22 cellular contexts compared by ENCODE assay signal in the genomic region with DNA sequence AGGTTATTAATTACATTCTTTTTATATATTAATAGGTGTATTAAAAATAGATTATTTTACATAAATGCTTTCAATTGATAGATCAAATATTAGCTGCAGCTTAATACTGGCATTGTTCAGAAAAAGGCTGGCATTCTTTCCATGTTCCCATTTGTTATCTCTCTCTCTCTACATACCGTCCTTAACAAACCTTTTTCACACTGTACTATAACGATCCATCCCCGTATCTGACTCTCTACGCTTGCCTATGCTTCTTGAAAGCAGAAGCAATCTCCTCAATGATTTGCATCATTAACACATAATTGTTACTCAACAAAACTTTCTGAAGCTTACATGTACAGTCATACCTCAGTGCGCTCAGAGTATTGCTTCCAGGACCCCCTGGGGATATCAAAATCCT.
"Had no signal": no experiment of that assay in that cellular context is flagged by ENCODE, and none has a peak within 500 bp of the region (broad histone marks: within the 10 kb centered on the region; RNA-seq: fewer than 3 reads in every experiment).

No MANE protein-coding gene starts in this region.

- H3K4me3 ChIP-seq: cardiac muscle cell, K562 had no signal

- H3K27me3 ChIP-seq: brain microvascular endothelial cell, cardiac muscle cell had no signal

- H3K27ac ChIP-seq: brain microvascular endothelial cell, cardiac muscle cell, VCaP had no signal

- FAIRE-seq: K562 had no signal

- ATAC-seq: activated CD8-positive, alpha-beta T cell treated with anti-CD3 and anti-CD28 coated beads for 36 hours; activated T-cell treated with anti-CD3 and anti-CD28 coated beads, Interleukin-2, amount 50 U/mL, for 72 hours; K562; T-helper 17 cell had no signal

- H3K36me3 ChIP-seq: brain microvascular endothelial cell, cardiac muscle cell had no signal

- DNase-seq: activated CD4-positive, CD25-positive, alpha-beta regulatory T cell; activated CD8-positive, alpha-beta memory T cell treated with anti-CD3 and anti-CD28 coated beads, Interleukin-2, amount 50 U/mL, for 4 hours; activated CD8-positive, alpha-beta T cell treated with anti-CD3 and anti-CD28 coated beads for 36 hours; activated gamma-delta T cell treated with Interleukin-2 at 50 U/mL for 16 hours; activated naive CD4-positive, alpha-beta T cell treated with anti-CD3 and anti-CD28 coated beads, Interleukin-2, amount 10 ng/mL, durations not matched to agents 7 days and 5 days; activated naive CD8-positive, alpha-beta T cell treated with anti-CD3 and anti-CD28 coated beads for 36 hours; activated T-cell treated with anti-CD3 and anti-CD28 coated beads, Interleukin-2, amount 50 U/mL, for 72 hours; brain microvascular endothelial cell; Karpas-422; NCI-H1048; NCI-H146; NCI-H1930; NCI-H2171; NCI-H2227 treated with DMSO at 0.1 percent for 48 hours; NCI-H446 treated with DMSO at 0.1 percent for 48 hours; NCI-H524 treated with DMSO at 0.1 percent for 48 hours; NCI-H82; T-helper 17 cell; T-helper 9 cell had no signal
